ENCODE assay signal across 8 cellular contexts in genomic region chr9:133782157-133783130, GRCh38. TPM values are rescaled to one million over a fixed set of nuclear protein-coding genes. Genes with fewer than 3 reads are reported as not detected.
DNase-seq lines count a peak whose midpoint lies in the region; ATAC-seq and TF ChIP-seq lines count a peak whose summit lies in the region.

No MANE protein-coding gene starts in this region.

- H3K36me3 Mint-ChIP-seq in GM23338 (ENCODE audit: low read depth) = peaks cover 12% of the 10 kb centered on the region; the same call in 1 of the 3 replicates
- no peaks in the 10 kb centered on the region for H3K36me3 Mint-ChIP-seq in activated T-cell treated with anti-CD3 and anti-CD28 coated beads, Interleukin-2, amount 50 U/mL, for 24 hours (ENCODE audit: low read depth)
- peaks cover 4% of the 10 kb centered on the region for H3K36me3 Mint-ChIP-seq in neural crest cell (ENCODE audit: low read depth)

- peak; percentile 87 for ATAC-seq in GM23338

- H3K27ac Mint-ChIP-seq in GM23338 = no peak overlapping the region
- H3K27ac Mint-ChIP-seq in activated T-cell treated with anti-CD3 and anti-CD28 coated beads, Interleukin-2, amount 50 U/mL, for 24 hours = no peak overlapping the region
- no peak overlapping the region for H3K27ac Mint-ChIP-seq in neural crest cell (ENCODE audit: unreplicated experiment)

- TF ChIP-seq CTCF in AG10803 (conservative IDR thresholded peaks at IDR 0.05; ENCODE audit: low read length) (peak; percentile 90), GM23338 (conservative IDR thresholded peaks at IDR 0.05; ENCODE audit: low read depth in 2 of 2) (peak; percentile 89 to 90), OCI-LY1 (IDR thresholded peaks at IDR 0.05; ENCODE audit: low read length) (peak; percentile 82), fibroblast of lung (conservative IDR thresholded peaks at IDR 0.05 in 1 of 2, IDR thresholded peaks at IDR 0.05 in 1 of 2; ENCODE audit: low read depth in 1 of 2, low read length in 2 of 2) (peak; percentile 81 to 87), neural crest cell (conservative IDR thresholded peaks at IDR 0.05) (peak; percentile 94)

- H3K4me1 ChIP-seq in GM23338 (ENCODE audit: insufficient read depth) = no peaks in the 10 kb centered on the region
- H3K4me1 ChIP-seq in OCI-LY1 (ENCODE audit: insufficient read depth, low read length, severe bottlenecking) = no peaks in the 10 kb centered on the region
- no peaks in the 10 kb centered on the region for H3K4me1 ChIP-seq in fibroblast of lung (ENCODE audit: control insufficient read depth, extremely low read depth, insufficient read depth, low read length)

- H3K9ac ChIP-seq in OCI-LY1 (ENCODE audit: low read length) (no peak overlapping the region), fibroblast of lung (ENCODE audit: insufficient read depth, low read length) (no peak overlapping the region)

- H3K27me3 ChIP-seq in GM23338 (ENCODE audit: insufficient read depth) (no peaks in the 10 kb centered on the region), OCI-LY1 (ENCODE audit: insufficient read depth, low read length) (no peaks in the 10 kb centered on the region), fibroblast of lung (ENCODE audit: control insufficient read depth, insufficient read depth, low read length) (no peaks in the 10 kb centered on the region)

- no peaks in the 10 kb centered on the region for H3K79me2 ChIP-seq in GM23338 (replicated peaks; ENCODE audit: insufficient read depth)
- H3K79me2 ChIP-seq in OCI-LY1 (ENCODE audit: insufficient read depth, low read length) = no peaks in the 10 kb centered on the region
- H3K79me2 ChIP-seq in fibroblast of lung (ENCODE audit: control insufficient read depth, insufficient read depth, low read length) = no peaks in the 10 kb centered on the region

- H4K20me1 ChIP-seq in GM23338 (replicated peaks; ENCODE audit: insufficient read depth) (no peaks in the 10 kb centered on the region), OCI-LY1 (ENCODE audit: insufficient read depth, low read length) (no peaks in the 10 kb centered on the region), fibroblast of lung (ENCODE audit: control insufficient read depth, extremely low read depth, insufficient read depth, low read length) (no peaks in the 10 kb centered on the region)

- H2AFZ ChIP-seq in GM23338 (no peak overlapping the region), OCI-LY1 (ENCODE audit: low read length) (no peak overlapping the region), fibroblast of lung (ENCODE audit: low read length) (no peak overlapping the region)

- H3K4me3 Mint-ChIP-seq in GM23338 (no peak overlapping the region), neural crest cell (no peak overlapping the region)
- H3K4me3 Mint-ChIP-seq in activated T-cell treated with anti-CD3 and anti-CD28 coated beads, Interleukin-2, amount 50 U/mL, for 24 hours = no peak overlapping the region

- DNase-seq in AG10803 (ENCODE audit: low read depth) (peak; percentile 62), GM23338 (ENCODE audit: low spot score) (peak; percentile 86), fibroblast of lung (ENCODE audit: low read depth in 2 of 2) (peak; percentile 56 to 64), neural crest cell (ENCODE audit: low read depth, low spot score) (peak; percentile 86), stromal cell of bone marrow (ENCODE audit: low read depth) (peak; percentile 27), NCI-H1048 (lab: John Stamatoyannopoulos, UW) (no peak)
- DNase-seq in activated T-cell treated with anti-CD3 and anti-CD28 coated beads, Interleukin-2, amount 50 U/mL, for 24 hours = peak; percentile 73

- H3K27ac ChIP-seq in GM23338 (ENCODE audit: low read depth) (no peak overlapping the region), OCI-LY1 (ENCODE audit: low read depth, low read length, poor library complexity, severe bottlenecking) (no peak overlapping the region), fibroblast of lung (ENCODE audit: insufficient read depth, low read length) (no peak overlapping the region)

- H3K4me1 Mint-ChIP-seq in GM23338 = peaks cover 3% of the 10 kb centered on the region; the same call in 2 of the 3 replicates
- H3K4me1 Mint-ChIP-seq in activated T-cell treated with anti-CD3 and anti-CD28 coated beads, Interleukin-2, amount 50 U/mL, for 24 hours (ENCODE audit: low read depth) = no peaks in the 10 kb centered on the region
- H3K4me1 Mint-ChIP-seq in neural crest cell = no peaks in the 10 kb centered on the region

- H3K36me3 ChIP-seq in GM23338 (ENCODE audit: insufficient read depth) (no peaks in the 10 kb centered on the region), OCI-LY1 (ENCODE audit: insufficient read depth, low read length) (no peaks in the 10 kb centered on the region), fibroblast of lung (ENCODE audit: control insufficient read depth, insufficient read depth, low read length) (peaks cover 11% of the 10 kb centered on the region)

- H3F3A ChIP-seq in GM23338 (replicated peaks; ENCODE audit: low read depth) = no peaks in the 10 kb centered on the region
- H3F3A ChIP-seq in OCI-LY1 (ENCODE audit: insufficient read depth, low read length) = no peaks in the 10 kb centered on the region

- H3K4me3 ChIP-seq in AG10803 (ENCODE audit: low read length) (no peak overlapping the region), GM23338 (no peak overlapping the region), OCI-LY1 (ENCODE audit: low read depth, low read length, poor library complexity, severe bottlenecking) (no peak overlapping the region), fibroblast of lung (replicated peaks in 1 of 4; ENCODE audit: control extremely low read depth in 1 of 4, insufficient read depth in 1 of 4, low read depth in 3 of 4, low read length in 4 of 4) (no peak overlapping the region)

- H3K9me2 ChIP-seq in GM23338 (ENCODE audit: insufficient read depth) (no peaks in the 10 kb centered on the region), OCI-LY1 (ENCODE audit: low read depth, low read length) (no peaks in the 10 kb centered on the region)

- H3K9me3 ChIP-seq in OCI-LY1 (ENCODE audit: low read length) = no peaks in the 10 kb centered on the region
- no peaks in the 10 kb centered on the region for H3K9me3 ChIP-seq in fibroblast of lung (ENCODE audit: control insufficient read depth, insufficient read depth, low read depth, low read length)

- H3K27me3 Mint-ChIP-seq in GM23338 (ENCODE audit: insufficient read depth, low read depth, poor library complexity) = peaks cover 4% of the 10 kb centered on the region
- H3K27me3 Mint-ChIP-seq in activated T-cell treated with anti-CD3 and anti-CD28 coated beads, Interleukin-2, amount 50 U/mL, for 24 hours = no peaks in the 10 kb centered on the region
- no peaks in the 10 kb centered on the region for H3K27me3 Mint-ChIP-seq in neural crest cell (ENCODE audit: low read depth)

- no peaks in the 10 kb centered on the region for H3K9me3 Mint-ChIP-seq in GM23338
- H3K9me3 Mint-ChIP-seq in activated T-cell treated with anti-CD3 and anti-CD28 coated beads, Interleukin-2, amount 50 U/mL, for 24 hours = no peaks in the 10 kb centered on the region
- no peaks in the 10 kb centered on the region for H3K9me3 Mint-ChIP-seq in neural crest cell

- H3K4me2 ChIP-seq in GM23338 (no peak overlapping the region), OCI-LY1 (ENCODE audit: low read length) (no peak overlapping the region), fibroblast of lung (ENCODE audit: extremely low read depth, insufficient read depth, low read length) (no peak overlapping the region)

TF ChIP-seq in GM23338, 12 proteins besides CTCF, POLR2A, EP300 and RAD21 (continues in another document):
- no peak for TF ChIP-seq ETS1 (IDR thresholded peaks at IDR 0.05)

RNA-seq across cellular contexts. Expression of gene SARDH, which starts 44.3 kb away (rescaled TPM):
- total RNA-seq in GM23338 (2014; rRNA removed; shearing (Covaris generic)) = 9.8 and 10.4 TPM in 2 replicates
- 2.6 and 2.8 TPM in 2 replicates for polyA plus RNA-seq in GM23338 (2016; fragmentation: Nextera tagmentation; extraction: Ambion mirVana)
- 4.8 and 9.0 TPM in 2 replicates for total RNA-seq in fibroblast of lung
- 0.49 and 2.5 TPM in 2 replicates for polyA plus RNA-seq in fibroblast of lung
- 0.93 and 4.8 TPM in 2 replicates for polyA plus RNA-seq in fibroblast of lung (2012)
- 1.6 and 3.8 TPM in 2 replicates for polyA minus RNA-seq in fibroblast of lung (ENCODE audit: low replicate concordance)
- total RNA-seq in neural crest cell = 4.5 and 4.6 TPM in 2 replicates
